23 cellular contexts compared by ENCODE assay signal in the genomic region with DNA sequence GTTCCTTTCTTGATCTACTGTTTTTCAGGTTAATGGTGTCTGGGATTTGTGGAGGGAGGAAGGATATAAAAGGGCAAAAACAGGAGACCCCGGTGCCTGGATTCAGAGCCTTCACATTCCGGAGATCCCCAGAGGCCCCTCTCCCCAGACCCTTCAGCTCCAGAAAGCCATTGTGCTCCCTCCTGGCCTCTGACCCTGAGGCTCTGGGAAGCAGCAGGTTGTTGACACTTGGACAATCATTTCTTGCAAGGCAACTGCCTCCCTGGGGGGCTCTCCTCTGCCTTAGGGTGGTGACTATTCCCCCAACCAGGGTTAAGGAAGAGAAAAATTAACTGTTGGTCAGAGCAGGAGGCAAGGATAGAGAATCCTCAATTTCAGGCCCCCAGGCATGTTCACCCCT.
DNase-seq lines count a peak whose midpoint lies in the region; ATAC-seq and TF ChIP-seq lines count a peak whose summit lies in the region.
"Had no signal": no experiment of that assay in that cellular context is flagged by ENCODE, and none has a peak within 500 bp of the region (broad histone marks: within the 10 kb centered on the region; RNA-seq: fewer than 3 reads in every experiment).

No MANE protein-coding gene starts in this region.

- no peak overlapping the region for H3K14ac ChIP-seq in trophoblast cell (ENCODE audit: low read length)

- no peaks in the 10 kb centered on the region for H3K9me2 ChIP-seq in hepatocyte (replicated peaks; ENCODE audit: insufficient read depth)

- ATAC-seq in CD4-positive, CD25-positive, alpha-beta regulatory T cell (ENCODE audit: low read depth in 2 of 2), result no peak
- no peak for ATAC-seq in HG02763 (IDR thresholded peaks at IDR 0.05; ENCODE audit: unreplicated experiment)
- ATAC-seq: activated naive CD4-positive, alpha-beta T cell treated with anti-CD3 and anti-CD28 coated beads, Interleukin-2, amount 50 U/mL, for 72 hours; activated T-cell treated with anti-CD3 and anti-CD28 coated beads, Interleukin-2, amount 50 U/mL, for 72 hours; heart left ventricle; naive thymus-derived CD4-positive, alpha-beta T cell had no signal

- H4K8ac ChIP-seq in trophoblast cell (ENCODE audit: low read depth, low read length), result no peak overlapping the region

- H3K4me2 ChIP-seq in hepatocyte (peak overlapping the region; percentile 53), trophoblast cell (ENCODE audit: low read length) (no peak overlapping the region)
- H3K4me2 ChIP-seq: PC-9 had no signal

- H3K27me3 ChIP-seq in CD4-positive, CD25-positive, alpha-beta regulatory T cell (ENCODE audit: control insufficient read depth, insufficient read depth, low read length), result no peaks in the 10 kb centered on the region
- no peaks in the 10 kb centered on the region for H3K27me3 ChIP-seq in Peyer's patch
- no peaks in the 10 kb centered on the region for H3K27me3 ChIP-seq in hepatocyte
- H3K27me3 ChIP-seq in trophoblast cell (ENCODE audit: insufficient read depth, low read length), result no peaks in the 10 kb centered on the region
- H3K27me3 ChIP-seq in tibial artery, result no peaks in the 10 kb centered on the region
- H3K27me3 ChIP-seq: BLaER1, heart left ventricle, left lung had no signal

- 42% methylated on average over 2 of the region's 2 CpGs for WGBS in hepatocyte (ENCODE audit: low lambda C conversion rate, missing lambda C conversion rate)
- no CpG with 5 or more reads among the region's 2 CpGs for WGBS in trophoblast cell (ENCODE audit: extremely low coverage, insufficient coverage, insufficient read length)

- TF ChIP-seq CTCF in Peyer's patch (IDR thresholded peaks at IDR 0.05), result no peak
- TF ChIP-seq CTCF in hepatocyte (IDR thresholded peaks at IDR 0.05; ENCODE audit: poor library complexity), result no peak
- TF ChIP-seq CTCF in tibial artery (IDR thresholded peaks at IDR 0.05), result no peak

- peaks cover 12 to 50% (median 38%) of the 10 kb centered on the region in 4 donors for H3K4me1 Mint-ChIP-seq in CD4-positive, CD25-positive, alpha-beta regulatory T cell

- H3K27me3 Mint-ChIP-seq in CD4-positive, CD25-positive, alpha-beta regulatory T cell, result no peaks in the 10 kb centered on the region
- H3K27me3 Mint-ChIP-seq: central memory CD8-positive, alpha-beta T cell had no signal

- H2BK5ac ChIP-seq in trophoblast cell (ENCODE audit: low read depth, low read length, poor library complexity), result peak overlapping the region; percentile 53

- peaks cover 8% of the 10 kb centered on the region for H3K79me1 ChIP-seq in trophoblast cell (ENCODE audit: low read length)

- no peak overlapping the region for H3K27ac ChIP-seq in CD4-positive, CD25-positive, alpha-beta regulatory T cell (ENCODE audit: insufficient read depth, low read length, poor library complexity, severe bottlenecking)
- H3K27ac ChIP-seq in Peyer's patch (peak overlapping the region in 3 of 4 donors; percentile 43 to 77 (median 75)), hepatocyte (peak overlapping the region; percentile 84), trophoblast cell (ENCODE audit: low read depth, low read length) (no peak overlapping the region), tibial artery (peak overlapping the region in 1 of 2 donors; percentile 36)
- H3K27ac ChIP-seq: BLaER1, heart left ventricle, left lung, PC-9 had no signal

- intact Hi-C loops in tibial artery (cut with DNase I; ENCODE audit: low total_unique reads), result loop anchor here (10.0 kb wide), 1 partner anchor 45 kb away; no protein-coding TSS in a partner anchor

- H3K79me2 ChIP-seq in hepatocyte (peaks cover 4% of the 10 kb centered on the region), trophoblast cell (ENCODE audit: control insufficient read depth, insufficient read depth, low read length, poor library complexity) (no peaks in the 10 kb centered on the region)

- H3K4me1 ChIP-seq in CD4-positive, CD25-positive, alpha-beta regulatory T cell (ENCODE audit: control insufficient read depth, insufficient read depth, low read length, poor library complexity, severe bottlenecking), result peaks cover 29% of the 10 kb centered on the region
- H3K4me1 ChIP-seq in Peyer's patch (peaks cover 0 to 13% (median 5%) of the 10 kb centered on the region in 4 donors), hepatocyte (ENCODE audit: insufficient read depth) (peaks cover 30% of the 10 kb centered on the region), trophoblast cell (ENCODE audit: control insufficient read depth in 1 of 2, insufficient read depth in 2 of 2, low read length in 2 of 2) (peaks cover 22 to 24% of the 10 kb centered on the region in 2 experiments), tibial artery (peaks cover 0 to 98% (median 54%) of the 10 kb centered on the region in 4 donors)

- no peaks in the 10 kb centered on the region for H3K9me3 Mint-ChIP-seq in CD4-positive, CD25-positive, alpha-beta regulatory T cell
- H3K9me3 Mint-ChIP-seq: activated naive CD4-positive, alpha-beta T cell treated with anti-CD3 and anti-CD28 coated beads, Interleukin-2, amount 50 U/mL, for 72 hours; activated T-cell treated with anti-CD3 and anti-CD28 coated beads, Interleukin-2, amount 50 U/mL, for 72 hours; central memory CD8-positive, alpha-beta T cell; mesothelial cell of epicardium; naive thymus-derived CD4-positive, alpha-beta T cell had no signal

- H3K18ac ChIP-seq in trophoblast cell (ENCODE audit: low read length), result no peak overlapping the region

- no peak overlapping the region for H3K4me3 ChIP-seq in CD4-positive, CD25-positive, alpha-beta regulatory T cell (ENCODE audit: low read depth, low read length)
- H3K4me3 ChIP-seq in Peyer's patch (no peak overlapping the region), hepatocyte (no peak overlapping the region), trophoblast cell (ENCODE audit: low read depth, low read length) (no peak overlapping the region), tibial artery (no peak overlapping the region)
- H3K4me3 ChIP-seq: BLaER1, heart left ventricle, left lung, PC-9 had no signal

- H2BK120ac ChIP-seq in trophoblast cell (ENCODE audit: insufficient read depth, low read length, poor library complexity), result no peak overlapping the region

- H3K36me3 Mint-ChIP-seq in CD4-positive, CD25-positive, alpha-beta regulatory T cell, result peaks cover 3% of the 10 kb centered on the region
- H3K36me3 Mint-ChIP-seq: activated naive CD4-positive, alpha-beta T cell treated with anti-CD3 and anti-CD28 coated beads, Interleukin-2, amount 50 U/mL, for 72 hours; mesothelial cell of epicardium had no signal

- peak overlapping the region; percentile 18 for H4K91ac ChIP-seq in trophoblast cell (ENCODE audit: low read depth, low read length)

- no peaks in the 10 kb centered on the region for H3K9me3 ChIP-seq in CD4-positive, CD25-positive, alpha-beta regulatory T cell (ENCODE audit: control insufficient read depth in 2 of 2, low read length in 2 of 2)
- H3K9me3 ChIP-seq in Peyer's patch, result no peaks in the 10 kb centered on the region
- H3K9me3 ChIP-seq in hepatocyte (ENCODE audit: low read depth), result no peaks in the 10 kb centered on the region
- no peaks in the 10 kb centered on the region for H3K9me3 ChIP-seq in trophoblast cell (ENCODE audit: insufficient read depth, low read depth, low read length)
- H3K9me3 ChIP-seq in tibial artery, result no peaks in the 10 kb centered on the region
- H3K9me3 ChIP-seq: BLaER1, heart left ventricle, left lung had no signal

- peak overlapping the region; percentile 23 for H2BK12ac ChIP-seq in trophoblast cell (ENCODE audit: low read length)

- H4K12ac ChIP-seq in trophoblast cell (ENCODE audit: low read depth, low read length), result no peak overlapping the region

- no peak for DNase-seq in CD4-positive, CD25-positive, alpha-beta regulatory T cell
- DNase-seq in Peyer's patch (no peak), hepatocyte (ENCODE audit: low spot score) (no peak), trophoblast cell (no peak), tibial artery (no peak), inferior parietal cortex (ENCODE audit: extremely low spot score) (no peak), NCI-H1417 (lab: John Stamatoyannopoulos, UW) (no peak)
- DNase-seq: activated T-cell treated with anti-CD3 and anti-CD28 coated beads, Interleukin-2, amount 50 U/mL, for 72 hours; heart left ventricle; Karpas-422; left lung; naive thymus-derived CD4-positive, alpha-beta T cell; NCI-H1694; NCI-H2171; NCI-H510A treated with DMSO at 0.1 percent for 48 hours; PC-9; SIG-M5; stimulated activated CD8-positive, alpha-beta memory T cell treated with anti-CD3 and anti-CD28 coated beads, Interleukin-4, amount 100 ng/mL, for 48 hours had no signal

- no peak overlapping the region for H2AFZ ChIP-seq in hepatocyte
- H2AFZ ChIP-seq in trophoblast cell (ENCODE audit: insufficient read depth, low read length, poor library complexity), result no peak overlapping the region
- H2AFZ ChIP-seq: PC-9 had no signal

- H3K9ac ChIP-seq in trophoblast cell (ENCODE audit: low read length), result no peak overlapping the region
- H3K9ac ChIP-seq: BLaER1 had no signal

- TF ChIP-seq POLR2A in Peyer's patch (IDR thresholded peaks at IDR 0.05), result no peak

- no peak overlapping the region for H3K4ac ChIP-seq in trophoblast cell (ENCODE audit: low read depth, low read length)

- H3K4me3 Mint-ChIP-seq in CD4-positive, CD25-positive, alpha-beta regulatory T cell, result peak overlapping the region in 1 of 4 donors; percentile 66
- H3K4me3 Mint-ChIP-seq: central memory CD8-positive, alpha-beta T cell; mesothelial cell of epicardium had no signal

- H3K27ac Mint-ChIP-seq in CD4-positive, CD25-positive, alpha-beta regulatory T cell, result peak overlapping the region in 2 of 3 donors; percentile 68 to 88
- H3K27ac Mint-ChIP-seq: mesothelial cell of epicardium had no signal

- H4K20me1 ChIP-seq in hepatocyte (ENCODE audit: insufficient read depth, poor library complexity, severe bottlenecking), result no peaks in the 10 kb centered on the region
- H4K20me1 ChIP-seq: BLaER1 had no signal

- no peak overlapping the region for H2AK5ac ChIP-seq in trophoblast cell (ENCODE audit: low read length)

- no peak overlapping the region for H3K23ac ChIP-seq in trophoblast cell (ENCODE audit: low read length)

- H3K36me3 ChIP-seq in CD4-positive, CD25-positive, alpha-beta regulatory T cell (ENCODE audit: control insufficient read depth, insufficient read depth, low read length), result no peaks in the 10 kb centered on the region
- peaks cover 0 to 20% (median 0%) of the 10 kb centered on the region in 3 donors for H3K36me3 ChIP-seq in Peyer's patch
- no peaks in the 10 kb centered on the region for H3K36me3 ChIP-seq in hepatocyte (replicated peaks; ENCODE audit: insufficient read depth, low read depth)
- H3K36me3 ChIP-seq in trophoblast cell (ENCODE audit: control insufficient read depth in 1 of 2, insufficient read depth in 2 of 2, low read length in 2 of 2), result no peaks in the 10 kb centered on the region
- peaks cover 64 to 99% (median 91%) of the 10 kb centered on the region in 3 donors for H3K36me3 ChIP-seq in tibial artery
- H3K36me3 ChIP-seq: BLaER1 had no signal

Comparison
In these comparisons a context has a peak if more than half of its experiments do, and no peak if none do; other contexts are left out.
1. H3K27ac ChIP-seq: peak in Peyer's patch (3 of 4) and hepatocyte (single experiment); none in CD4-positive, CD25-positive, alpha-beta regulatory T cell (single experiment) and trophoblast cell (single experiment).